8 cellular contexts compared by ENCODE assay signal in the genomic region with DNA sequence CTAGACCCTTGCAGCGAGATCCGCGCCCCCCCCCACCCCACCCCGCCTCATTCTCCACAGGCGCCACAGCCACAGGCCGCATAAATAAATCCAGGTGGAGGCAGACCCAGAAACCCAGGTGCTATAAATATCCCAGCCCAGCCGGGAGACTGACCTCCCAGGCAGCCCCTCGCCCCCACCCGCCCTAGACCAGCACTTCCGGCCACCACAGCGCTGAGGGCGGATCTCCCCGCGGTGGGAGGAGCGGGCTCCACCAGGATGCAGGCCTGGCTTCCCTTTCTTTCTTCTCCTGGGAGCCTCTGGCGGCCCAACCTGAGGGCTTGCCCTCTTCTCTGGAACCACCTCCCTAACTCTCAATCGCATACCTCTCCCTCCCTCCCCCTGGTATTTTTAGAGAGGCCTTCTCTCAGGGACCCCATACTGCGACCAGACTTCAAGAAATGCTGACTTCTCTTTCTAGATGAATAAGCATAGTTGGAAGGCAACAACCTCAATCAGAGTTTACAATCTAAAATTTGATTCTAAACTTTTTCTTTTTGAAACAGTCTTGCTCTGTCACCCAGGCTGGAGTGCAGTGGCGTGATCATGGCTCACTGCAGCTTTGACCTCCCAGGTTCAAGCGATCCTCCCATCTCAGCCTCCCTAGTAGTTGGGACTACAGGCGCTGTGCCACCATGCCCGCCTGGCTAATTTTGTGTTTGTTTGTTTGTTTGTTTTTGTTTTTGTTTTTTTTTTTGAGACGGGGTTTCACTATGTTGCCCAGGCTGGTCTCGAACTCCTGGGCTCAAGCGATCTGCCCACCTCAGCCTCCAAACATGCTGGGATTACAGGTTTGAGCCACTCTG. TPM values are rescaled to one million over a fixed set of nuclear protein-coding genes. Genes with fewer than 3 reads are reported as not detected.
DNase-seq lines count a peak whose midpoint lies in the region; ATAC-seq and TF ChIP-seq lines count a peak whose summit lies in the region.

No MANE protein-coding gene starts in this region.

- H3K36me3 Mint-ChIP-seq in dendritic cell treated with granulocyte-macrophage colony-stimulating factor and Interleukin-4, amounts not matched to agents 40 ng/mL and 50 ng/mL, for 4 days (ENCODE audit: low read depth), result no peaks in the 10 kb centered on the region

- TF ChIP-seq CTCF in Peyer's patch (IDR thresholded peaks at IDR 0.05) (no peak), mucosa of descending colon (IDR thresholded peaks at IDR 0.05) (no peak)

- H3K9me3 ChIP-seq in Peyer's patch, result no peaks in the 10 kb centered on the region
- H3K9me3 ChIP-seq in mucosa of descending colon, result no peaks in the 10 kb centered on the region

- peak overlapping the region; percentile 90 to 93 (median 92) for H3K27ac ChIP-seq in Peyer's patch

- H3K4me1 ChIP-seq in Peyer's patch (peaks cover 6 to 52% (median 35%) of the 10 kb centered on the region in 4 donors), mucosa of descending colon (ENCODE audit: low read depth) (peaks cover 5% of the 10 kb centered on the region)

- H3K9me3 Mint-ChIP-seq in dendritic cell treated with granulocyte-macrophage colony-stimulating factor and Interleukin-4, amounts not matched to agents 40 ng/mL and 50 ng/mL, for 4 days, result peaks cover 10% of the 10 kb centered on the region

- intact Hi-C loops in dendritic cell treated with granulocyte-macrophage colony-stimulating factor and Interleukin-4, amounts not matched to agents 40 ng/mL and 50 ng/mL, for 4 days (cut with micrococcal nuclease), result loop anchor here (5.0 kb wide), 1 partner anchor 34 kb away; no protein-coding TSS in a partner anchor
- intact Hi-C loops in mucosa of descending colon (cut with DNase I, micrococcal nuclease), result no loop called here

- peak overlapping the region; percentile 47 to 63 (median 56) for H3K4me3 ChIP-seq in Peyer's patch
- H3K4me3 ChIP-seq in mucosa of descending colon, result no peak overlapping the region

- no peak for TF ChIP-seq POLR2A in Peyer's patch (IDR thresholded peaks at IDR 0.05)

- DNase-seq in stimulated activated naive CD4-positive, alpha-beta T cell (lab: John Stamatoyannopoulos, UW), result peak in 4 of 6 experiments; percentile 57 to 67 (median 60)
- no peak for DNase-seq in stimulated activated naive CD4-positive, alpha-beta T cell treated with Interleukin-2 at 50 U/mL for 16 hours (lab: John Stamatoyannopoulos, UW)
- DNase-seq in Peyer's patch (peak in 2 of 3 donors; percentile 68 to 77), mucosa of descending colon (peak; percentile 49 to 82 (median 70)), ureter (ENCODE audit: low spot score) (peak; percentile 78), dedifferentiated amniotic fluid mesenchymal stem cell (ENCODE audit: extremely low spot score) (no peak)

- H3K4me3 Mint-ChIP-seq in dendritic cell treated with granulocyte-macrophage colony-stimulating factor and Interleukin-4, amounts not matched to agents 40 ng/mL and 50 ng/mL, for 4 days, result peak overlapping the region; percentile 51

- peaks cover 51% of the 10 kb centered on the region for H3K4me1 Mint-ChIP-seq in dendritic cell treated with granulocyte-macrophage colony-stimulating factor and Interleukin-4, amounts not matched to agents 40 ng/mL and 50 ng/mL, for 4 days (ENCODE audit: low read depth)

- no peaks in the 10 kb centered on the region for H3K27me3 ChIP-seq in Peyer's patch

- H3K36me3 ChIP-seq in Peyer's patch, result no peaks in the 10 kb centered on the region
- no peaks in the 10 kb centered on the region for H3K36me3 ChIP-seq in mucosa of descending colon (ENCODE audit: low read depth)

- H3K27me3 Mint-ChIP-seq in dendritic cell treated with granulocyte-macrophage colony-stimulating factor and Interleukin-4, amounts not matched to agents 40 ng/mL and 50 ng/mL, for 4 days, result peaks cover 3% of the 10 kb centered on the region

- ATAC-seq in mucosa of descending colon (peak; percentile 7), GM21825 (IDR thresholded peaks at IDR 0.05; ENCODE audit: unreplicated experiment) (no peak)

- H3K27ac Mint-ChIP-seq in dendritic cell treated with granulocyte-macrophage colony-stimulating factor and Interleukin-4, amounts not matched to agents 40 ng/mL and 50 ng/mL, for 4 days, result peak overlapping the region; percentile 94

RNA-seq across cellular contexts. Expression of a gene that starts 55.0 kb away (rescaled TPM):
- total RNA-seq in Peyer's patch, result 100 to 1,000 TPM; 113 to 210 (median 157) TPM
- 10 to 100 TPM; 79.3 to 88.8 (median 80.7) TPM for total RNA-seq in mucosa of descending colon
- total RNA-seq in ureter, result 60.4 TPM

Comparison
In these comparisons a context has a peak if more than half of its experiments do, and no peak if none do; other contexts are left out.
1. DNase-seq: peak in stimulated activated naive CD4-positive, alpha-beta T cell (4 of 6), Peyer's patch (2 of 3), mucosa of descending colon (3 of 3) and ureter (single experiment); none in stimulated activated naive CD4-positive, alpha-beta T cell treated with Interleukin-2 at 50 U/mL for 16 hours (single experiment) and dedifferentiated amniotic fluid mesenchymal stem cell (single experiment).